Comparison of ENCODE assay signal across 12 cellular contexts in genomic region chr2:197174539-197175094, GRCh38.
A peak's percentile ranks its signal among the peaks of the same experiment; 100 is the strongest.
DNase-seq lines count a peak whose midpoint lies in the region; ATAC-seq lines count a peak whose summit lies in the region.
"Had no signal": no experiment of that assay in that cellular context is flagged by ENCODE, and none has a peak within 500 bp of the region (broad histone marks: within the 10 kb centered on the region; RNA-seq: fewer than 3 reads in every experiment).

No MANE protein-coding gene starts in this region.

- no peak overlapping the region for H3K4me3 Mint-ChIP-seq in stimulated activated naive CD8-positive, alpha-beta T cell treated with anti-CD3 and anti-CD28 coated beads, Interleukin-15, amount 100 ng/mL, for 72 hours

- no peaks in the 10 kb centered on the region for H3K9me3 ChIP-seq in SJCRH30 (replicated peaks)

- no peaks in the 10 kb centered on the region for H3K27me3 ChIP-seq in SJCRH30

- no peak overlapping the region for H3K4me3 ChIP-seq in SJCRH30

- H3K36me3 ChIP-seq in SJCRH30, result no peaks in the 10 kb centered on the region

- H3K4me1 ChIP-seq in SJCRH30, result no peaks in the 10 kb centered on the region

- ATAC-seq in stimulated activated naive CD8-positive, alpha-beta T cell treated with anti-CD3 and anti-CD28 coated beads, Interleukin-15, Interleukin-2, amounts not matched to agents 100 U/mL and 50 U/mL, for 24 hours, result peak; percentile 52
- ATAC-seq in stimulated activated naive CD8-positive, alpha-beta T cell treated with anti-CD3 and anti-CD28 coated beads, Interleukin-15, amount 100 ng/mL, for 72 hours, result no peak
- peak; percentile 99 for ATAC-seq in esophagus mucosa

- DNase-seq in stimulated activated naive CD8-positive, alpha-beta T cell treated with anti-CD3 and anti-CD28 coated beads, Interleukin-15, Interleukin-2, amounts not matched to agents 100 U/mL and 50 U/mL, for 24 hours, result no peak
- no peak for DNase-seq in stimulated activated naive CD8-positive, alpha-beta T cell treated with anti-CD3 and anti-CD28 coated beads, Interleukin-15, amount 100 ng/mL, for 72 hours
- DNase-seq in SHP77 treated with DMSO at 0.1 percent for 48 hours (lab: John Stamatoyannopoulos, UW) (peak; percentile 58), GM19238 (ENCODE audit: insufficient read length, low spot score) (no peak), SJCRH30 (no peak), SIG-M5 (lab: John Stamatoyannopoulos, UW) (no peak)
- no peak for DNase-seq in stimulated activated CD4-positive, alpha-beta T cell treated with anti-CD3 and anti-CD28 coated beads, Interleukin-12 subunit alpha, Interleukin-12 subunit beta, amount 100 ng/mL, for 4 hours
- DNase-seq: foreskin melanocyte, GOT3, left cardiac atrium had no signal

- H3K4me1 Mint-ChIP-seq in stimulated activated naive CD8-positive, alpha-beta T cell treated with anti-CD3 and anti-CD28 coated beads, Interleukin-15, amount 100 ng/mL, for 72 hours, result peaks cover 50% of the 10 kb centered on the region

- H3K27me3 Mint-ChIP-seq in stimulated activated naive CD8-positive, alpha-beta T cell treated with anti-CD3 and anti-CD28 coated beads, Interleukin-15, amount 100 ng/mL, for 72 hours, result no peaks in the 10 kb centered on the region

- H3K9me3 Mint-ChIP-seq in stimulated activated naive CD8-positive, alpha-beta T cell treated with anti-CD3 and anti-CD28 coated beads, Interleukin-15, amount 100 ng/mL, for 72 hours, result no peaks in the 10 kb centered on the region

- H3K27ac Mint-ChIP-seq in stimulated activated naive CD8-positive, alpha-beta T cell treated with anti-CD3 and anti-CD28 coated beads, Interleukin-15, amount 100 ng/mL, for 72 hours, result no peak overlapping the region

- H3K27ac ChIP-seq in SJCRH30, result no peak overlapping the region
- H3K27ac ChIP-seq: C4-2B had no signal
